Comparison of ENCODE assay signal across 1 cellular context in the genomic region with DNA sequence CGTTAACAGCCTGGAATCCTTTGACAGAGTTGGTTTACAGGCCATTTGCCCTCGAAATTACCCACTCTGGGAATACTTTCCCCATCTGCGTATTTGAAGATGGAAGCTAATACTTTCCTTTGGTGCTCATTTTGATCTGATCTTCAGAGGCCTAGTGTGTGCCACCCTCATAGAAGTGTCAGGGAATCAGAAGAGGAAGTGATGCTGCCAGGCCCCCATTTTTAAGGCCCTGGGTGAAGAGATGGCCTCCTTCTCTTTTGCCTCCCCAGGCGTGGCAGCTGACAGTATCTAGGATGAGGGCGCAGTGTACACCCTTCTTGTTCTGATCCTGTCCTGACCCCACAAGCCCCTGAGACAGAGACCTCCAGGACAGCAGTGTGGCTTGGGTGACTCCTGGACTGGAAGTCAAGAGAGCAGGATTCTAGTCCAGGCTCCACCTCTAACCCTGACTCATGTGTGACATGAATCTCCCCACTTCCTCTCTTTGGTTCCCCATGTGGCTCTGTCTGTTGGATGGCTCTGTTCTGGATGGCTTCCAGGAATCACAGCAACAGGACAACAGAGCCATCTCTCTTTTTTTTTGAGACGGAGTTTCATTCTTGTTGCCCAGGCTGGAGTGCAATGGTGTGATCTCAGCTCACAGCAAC.
TF ChIP-seq lines count a peak whose summit lies in the region.

No MANE protein-coding gene starts in this region.

TF ChIP-seq in K562, 482 proteins besides CTCF, POLR2A, EP300 and RAD21 (continued from another document):
- TF ChIP-seq, protein P1, sequence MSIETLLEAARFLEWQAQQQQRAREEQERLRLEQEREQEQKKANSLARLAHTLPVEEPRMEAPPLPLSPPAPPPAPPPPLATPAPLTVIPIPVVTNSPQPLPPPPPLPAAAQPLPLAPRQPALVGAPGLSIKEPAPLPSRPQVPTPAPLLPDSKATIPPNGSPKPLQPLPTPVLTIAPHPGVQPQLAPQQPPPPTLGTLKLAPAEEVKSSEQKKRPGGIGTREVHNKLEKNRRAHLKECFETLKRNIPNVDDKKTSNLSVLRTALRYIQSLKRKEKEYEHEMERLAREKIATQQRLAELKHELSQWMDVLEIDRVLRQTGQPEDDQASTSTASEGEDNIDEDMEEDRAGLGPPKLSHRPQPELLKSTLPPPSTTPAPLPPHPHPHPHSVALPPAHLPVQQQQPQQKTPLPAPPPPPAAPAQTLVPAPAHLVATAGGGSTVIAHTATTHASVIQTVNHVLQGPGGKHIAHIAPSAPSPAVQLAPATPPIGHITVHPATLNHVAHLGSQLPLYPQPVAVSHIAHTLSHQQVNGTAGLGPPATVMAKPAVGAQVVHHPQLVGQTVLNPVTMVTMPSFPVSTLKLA (conservative IDR thresholded peaks at IDR 0.05), result peak in 1 of 2 experiments; percentile 44; a peak in 2 of 4 replicates
- TF ChIP-seq ARID1B (IDR thresholded peaks at IDR 0.05) (peak; percentile 39; the same call in 1 of the 2 replicates), SPI1 (IDR thresholded peaks at IDR 0.05; ENCODE audit: borderline replicate concordance, low read depth, low read length) (peak; percentile 99), KDM1A (IDR thresholded peaks at IDR 0.05) (peak; percentile 77 to 82), JUN (IDR thresholded peaks at IDR 0.05; ENCODE audit: borderline replicate concordance, low read depth, low read length) (peak; percentile 54; the same call in 1 of the 2 replicates), JUN (CRISPR knock-in tag; IDR thresholded peaks at IDR 0.05; ENCODE audit: borderline replicate concordance) (no peak), NFIC (IDR thresholded peaks at IDR 0.05) (peak; percentile 94), HDAC2 (IDR thresholded peaks at IDR 0.05) (peak; percentile 35; the same call in 1 of the 2 replicates), MEIS2 (IDR thresholded peaks at IDR 0.05; ENCODE audit: partially characterized antibody) (peak; percentile 27), ZNF282 (CRISPR knock-in tag; IDR thresholded peaks at IDR 0.05) (no peak), GABPA (tag; conservative IDR thresholded peaks at IDR 0.05; ENCODE audit: low read depth) (peak; percentile 58), NR2C2 (CRISPR knock-in tag; IDR thresholded peaks at IDR 0.05) (no peak), NR2C2 (tag; IDR thresholded peaks at IDR 0.05) (peak; percentile 60), SMARCA4 (IDR thresholded peaks at IDR 0.05) (0 out of 2 replicates have a peak, but pooled peaks have one; percentile 24), ZNF263 (CRISPR knock-in tag; IDR thresholded peaks at IDR 0.05; ENCODE audit: borderline replicate concordance) (peak; percentile 20; the same call in 1 of the 2 replicates), NRF1 (conservative IDR thresholded peaks at IDR 0.05 in 1 of 2, IDR thresholded peaks at IDR 0.05 in 1 of 2) (peak in 1 of 2 experiments; percentile 31; a peak in 1 of 4 replicates), MYC (IDR thresholded peaks at IDR 0.05; ENCODE audit: low read depth, low read length) (peak; percentile 67), MYC (CRISPR knock-in tag; IDR thresholded peaks at IDR 0.05; ENCODE audit: borderline replicate concordance, low read depth) (no peak), RBM15 (IDR thresholded peaks at IDR 0.05; ENCODE audit: insufficient read depth, low read length) (no peak), EHMT2 (IDR thresholded peaks at IDR 0.05) (0 out of 2 replicates have a peak, but pooled peaks have one; percentile 28), ZNF175 (CRISPR knock-in tag; IDR thresholded peaks at IDR 0.05; ENCODE audit: low read depth) (0 out of 2 replicates have a peak, but pooled peaks have one; percentile 52), ZNF766 (CRISPR knock-in tag; conservative IDR thresholded peaks at IDR 0.05) (0 out of 2 replicates have a peak, but pooled peaks have one; percentile 29), PTBP1 (IDR thresholded peaks at IDR 0.05; ENCODE audit: low read depth, low read length) (no peak), ZFX (CRISPR knock-in tag; IDR thresholded peaks at IDR 0.05) (no peak), JUND (IDR thresholded peaks at IDR 0.05; ENCODE audit: borderline replicate concordance, low read depth, low read length) (peak; percentile 73), JUND (tag; IDR thresholded peaks at IDR 0.05; ENCODE audit: borderline replicate concordance, low read depth, low read length) (no peak; the same call in 2 of the 3 replicates), CTBP1 (IDR thresholded peaks at IDR 0.05; ENCODE audit: borderline replicate concordance) (peak; percentile 51), L3MBTL2 (IDR thresholded peaks at IDR 0.05) (peak; percentile 58)
- TF ChIP-seq, protein P2, sequence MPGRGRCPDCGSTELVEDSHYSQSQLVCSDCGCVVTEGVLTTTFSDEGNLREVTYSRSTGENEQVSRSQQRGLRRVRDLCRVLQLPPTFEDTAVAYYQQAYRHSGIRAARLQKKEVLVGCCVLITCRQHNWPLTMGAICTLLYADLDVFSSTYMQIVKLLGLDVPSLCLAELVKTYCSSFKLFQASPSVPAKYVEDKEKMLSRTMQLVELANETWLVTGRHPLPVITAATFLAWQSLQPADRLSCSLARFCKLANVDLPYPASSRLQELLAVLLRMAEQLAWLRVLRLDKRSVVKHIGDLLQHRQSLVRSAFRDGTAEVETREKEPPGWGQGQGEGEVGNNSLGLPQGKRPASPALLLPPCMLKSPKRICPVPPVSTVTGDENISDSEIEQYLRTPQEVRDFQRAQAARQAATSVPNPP (IDR thresholded peaks at IDR 0.05; ENCODE audit: borderline replicate concordance, insufficient read depth, insufficient read length), result no peak
- TF ChIP-seq, protein P3, sequence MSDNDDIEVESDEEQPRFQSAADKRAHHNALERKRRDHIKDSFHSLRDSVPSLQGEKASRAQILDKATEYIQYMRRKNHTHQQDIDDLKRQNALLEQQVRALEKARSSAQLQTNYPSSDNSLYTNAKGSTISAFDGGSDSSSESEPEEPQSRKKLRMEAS (CRISPR knock-in tag; IDR thresholded peaks at IDR 0.05), result peak; percentile 64
- TF ChIP-seq, protein P4, sequence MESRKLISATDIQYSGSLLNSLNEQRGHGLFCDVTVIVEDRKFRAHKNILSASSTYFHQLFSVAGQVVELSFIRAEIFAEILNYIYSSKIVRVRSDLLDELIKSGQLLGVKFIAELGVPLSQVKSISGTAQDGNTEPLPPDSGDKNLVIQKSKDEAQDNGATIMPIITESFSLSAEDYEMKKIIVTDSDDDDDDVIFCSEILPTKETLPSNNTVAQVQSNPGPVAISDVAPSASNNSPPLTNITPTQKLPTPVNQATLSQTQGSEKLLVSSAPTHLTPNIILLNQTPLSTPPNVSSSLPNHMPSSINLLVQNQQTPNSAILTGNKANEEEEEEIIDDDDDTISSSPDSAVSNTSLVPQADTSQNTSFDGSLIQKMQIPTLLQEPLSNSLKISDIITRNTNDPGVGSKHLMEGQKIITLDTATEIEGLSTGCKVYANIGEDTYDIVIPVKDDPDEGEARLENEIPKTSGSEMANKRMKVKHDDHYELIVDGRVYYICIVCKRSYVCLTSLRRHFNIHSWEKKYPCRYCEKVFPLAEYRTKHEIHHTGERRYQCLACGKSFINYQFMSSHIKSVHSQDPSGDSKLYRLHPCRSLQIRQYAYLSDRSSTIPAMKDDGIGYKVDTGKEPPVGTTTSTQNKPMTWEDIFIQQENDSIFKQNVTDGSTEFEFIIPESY (CRISPR knock-in tag; IDR thresholded peaks at IDR 0.05), result no peak
